8 cellular contexts compared by ENCODE assay signal in the genomic region with DNA sequence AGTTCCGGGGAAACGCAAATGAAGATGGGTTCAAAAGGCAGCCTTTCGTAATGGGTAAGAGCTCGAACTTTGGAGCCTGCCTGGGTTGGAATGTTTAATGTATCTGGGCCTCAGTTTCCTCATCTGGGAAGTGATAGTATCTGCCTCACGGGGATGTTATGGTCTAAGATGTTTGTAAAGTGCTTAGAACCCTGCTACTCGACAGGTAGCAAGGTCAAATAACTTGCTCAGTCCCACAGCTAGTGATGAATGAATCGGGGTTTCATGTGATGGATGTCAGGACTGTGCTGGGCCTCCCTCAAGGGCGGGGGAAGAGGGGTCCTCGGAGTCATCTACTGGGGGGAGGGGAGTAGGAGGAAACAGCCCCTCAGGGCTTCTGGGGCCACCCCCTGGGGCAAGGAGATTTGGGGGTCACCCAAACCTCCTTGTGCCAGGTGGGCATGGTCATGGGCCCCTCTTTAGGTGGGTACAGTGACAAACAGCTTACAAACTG. TPM values are rescaled to one million over a fixed set of nuclear protein-coding genes. Genes with fewer than 3 reads are reported as not detected.
DNase-seq lines count a peak whose midpoint lies in the region; ATAC-seq and TF ChIP-seq lines count a peak whose summit lies in the region.

No MANE protein-coding gene starts in this region.

- peaks cover 48% of the 10 kb centered on the region for H3K4me1 ChIP-seq in CD8-positive, alpha-beta memory T cell (ENCODE audit: insufficient read depth, low read length)
- H3K4me1 ChIP-seq in PC-9 (replicated peaks; ENCODE audit: insufficient read depth), result peaks cover 51% of the 10 kb centered on the region

- POLR2A ChIA-PET in CD8-positive, alpha-beta memory T cell (lab: Charles Lee), result interaction anchor here (0.8 to 1.5 kb wide), 3 partner anchors 8 to 165 kb away, joined by 4 to 17 read pairs (median 5); partner anchors contain the start of gene SP2
- POLR2A ChIA-PET in PC-9 (lab: Charles Lee; ENCODE audit: unreplicated experiment), result interaction anchor here (0.6 to 0.7 kb wide), 2 partner anchors 737 to 950 kb away, joined by 3 read pairs; partner anchors contain the start of gene ATP5MC1

- no TSS peak for BruUV-seq in PC-9 (replicated peaks; lab: Mats Ljungman, UMichigan)

- H3K9me3 Mint-ChIP-seq in CD8-positive, alpha-beta memory T cell, result no peaks in the 10 kb centered on the region
- H3K9me3 Mint-ChIP-seq in endothelial cell (ENCODE audit: unreplicated experiment) (no peaks in the 10 kb centered on the region), osteocyte (ENCODE audit: unreplicated experiment) (no peaks in the 10 kb centered on the region)

- CTCF ChIA-PET in CD8-positive, alpha-beta memory T cell (lab: Charles Lee), result interaction anchor here (0.7 to 3.4 kb wide), 6 partner anchors 9 to 75 kb away, joined by 3 to 24 read pairs (median 4); partner anchors contain the start of gene CDK5RAP3
- CTCF ChIA-PET in PC-9 (lab: Charles Lee), result interaction anchor here (0.7 to 1.2 kb wide), 2 partner anchors 48 to 51 kb away, joined by 3 to 4 read pairs; no protein-coding TSS in a partner anchor

- intact Hi-C loops in PC-9 (cut with micrococcal nuclease; ENCODE audit: unreplicated experiment), result loop anchor here (10.0 kb wide), 1 partner anchor 673 kb away; the partner anchor contains the start of genes HOXB7 and HOXB8

- no peak for ATAC-seq in GM21390 (IDR thresholded peaks at IDR 0.05; ENCODE audit: unreplicated experiment)

- H3K36me3 ChIP-seq in CD8-positive, alpha-beta memory T cell (ENCODE audit: insufficient read depth, low read length), result no peaks in the 10 kb centered on the region
- peaks cover 8% of the 10 kb centered on the region for H3K36me3 ChIP-seq in PC-9 (ENCODE audit: low read depth)

- H3K9me3 ChIP-seq in CD8-positive, alpha-beta memory T cell (ENCODE audit: low read length), result no peaks in the 10 kb centered on the region
- H3K9me3 ChIP-seq in PC-9 (ENCODE audit: insufficient read depth, low read depth), result no peaks in the 10 kb centered on the region

- peak overlapping the region; percentile 87 for H2AFZ ChIP-seq in PC-9

- peak overlapping the region; percentile 81 for H3K27ac ChIP-seq in CD8-positive, alpha-beta memory T cell (ENCODE audit: low read depth, low read length)
- H3K27ac ChIP-seq in PC-9, result peak overlapping the region; percentile 29

- H3K9me2 ChIP-seq in PC-9 (ENCODE audit: insufficient read depth), result no peaks in the 10 kb centered on the region

- H3K27me3 ChIP-seq in CD8-positive, alpha-beta memory T cell (ENCODE audit: insufficient read depth, low read length, poor library complexity, severe bottlenecking), result no peaks in the 10 kb centered on the region
- H3K27me3 ChIP-seq in PC-9 (ENCODE audit: insufficient read depth, low read depth), result no peaks in the 10 kb centered on the region

- H3K36me3 Mint-ChIP-seq in CD8-positive, alpha-beta memory T cell, result peaks cover 0 to 22% (median 9%) of the 10 kb centered on the region in 3 donors
- H3K36me3 Mint-ChIP-seq in endothelial cell (ENCODE audit: low read depth, unreplicated experiment), result peaks cover 4% of the 10 kb centered on the region
- no peaks in the 10 kb centered on the region for H3K36me3 Mint-ChIP-seq in osteocyte (ENCODE audit: unreplicated experiment)

- peak overlapping the region; percentile 94 for H3K4me2 ChIP-seq in PC-9

- TF ChIP-seq CTCF in PC-9 (conservative IDR thresholded peaks at IDR 0.05) (no peak), endothelial cell (IDR thresholded peaks at IDR 0.05; ENCODE audit: unreplicated experiment) (no peak), osteocyte (IDR thresholded peaks at IDR 0.05) (no peak)

- peaks cover 26% of the 10 kb centered on the region for H3K79me2 ChIP-seq in PC-9 (ENCODE audit: low read depth)

- peak overlapping the region; percentile 88 for H3K4me3 ChIP-seq in CD8-positive, alpha-beta memory T cell (ENCODE audit: low read length)
- peak overlapping the region; percentile 87 for H3K4me3 ChIP-seq in PC-9

- no peak for DNase-seq in CD8-positive, alpha-beta memory T cell
- DNase-seq in PC-9 (no peak), endothelial cell (ENCODE audit: low spot score) (no peak), osteocyte (ENCODE audit: extremely low spot score, unreplicated experiment) (no peak), OCI-M2 (lab: John Stamatoyannopoulos, UW; ENCODE audit: unreplicated experiment) (no peak), NCI-H2227 (lab: John Stamatoyannopoulos, UW; ENCODE audit: unreplicated experiment) (no peak)
- no peak for DNase-seq in activated CD4-positive, CD25-positive, alpha-beta regulatory T cell treated with anti-CD3 and anti-CD28 coated beads, Interleukin-2, amount 50 U/mL, for 72 hours

- peak overlapping the region; percentile 59 to 91 (median 86) for H3K4me3 Mint-ChIP-seq in CD8-positive, alpha-beta memory T cell
- peak overlapping the region; percentile 89 for H3K4me3 Mint-ChIP-seq in endothelial cell (ENCODE audit: unreplicated experiment)
- H3K4me3 Mint-ChIP-seq in osteocyte (ENCODE audit: unreplicated experiment), result peak overlapping the region; percentile 77

- peaks cover 36 to 62% (median 53%) of the 10 kb centered on the region in 3 donors for H3K4me1 Mint-ChIP-seq in CD8-positive, alpha-beta memory T cell
- H3K4me1 Mint-ChIP-seq in endothelial cell (ENCODE audit: unreplicated experiment), result peaks cover 13% of the 10 kb centered on the region
- H3K4me1 Mint-ChIP-seq in osteocyte (ENCODE audit: unreplicated experiment), result peaks cover 13% of the 10 kb centered on the region

- H3K27ac Mint-ChIP-seq in CD8-positive, alpha-beta memory T cell, result peak overlapping the region; percentile 20 to 96 (median 92)
- H3K27ac Mint-ChIP-seq in endothelial cell (ENCODE audit: unreplicated experiment), result no peak overlapping the region
- no peak overlapping the region for H3K27ac Mint-ChIP-seq in osteocyte (ENCODE audit: unreplicated experiment)

- H3K27me3 Mint-ChIP-seq in CD8-positive, alpha-beta memory T cell, result no peaks in the 10 kb centered on the region
- H3K27me3 Mint-ChIP-seq in endothelial cell (ENCODE audit: unreplicated experiment) (peaks cover 11% of the 10 kb centered on the region), osteocyte (ENCODE audit: unreplicated experiment) (peaks cover 6% of the 10 kb centered on the region)

- H3F3A ChIP-seq in PC-9 (ENCODE audit: insufficient read depth, low read depth), result peaks cover 35% of the 10 kb centered on the region; the same call in 1 of the 2 replicates

- H4K20me1 ChIP-seq in PC-9 (ENCODE audit: insufficient read depth), result no peaks in the 10 kb centered on the region

RNA-seq across cellular contexts. Expression of gene PNPO, which starts 0.7 kb away (rescaled TPM):
- total RNA-seq in CD8-positive, alpha-beta memory T cell, result 10 to 100 TPM; 55.5 to 57.7 TPM
- polyA plus RNA-seq in CD8-positive, alpha-beta memory T cell, result 20.3 TPM
- total RNA-seq in PC-9 (2021) (40.2 and 44.1 TPM in 2 replicates), endothelial cell (ENCODE audit: unreplicated experiment) (16.4 TPM), osteocyte (9.0 and 9.2 TPM in 2 replicates)

RNA-seq across cellular contexts. Expression of gene PRR15L, which starts 15.6 kb away (rescaled TPM):
- not detected for total RNA-seq in CD8-positive, alpha-beta memory T cell
- polyA plus RNA-seq in CD8-positive, alpha-beta memory T cell, result not detected
- total RNA-seq in PC-9 (2021) (5.3 and 6.2 TPM in 2 replicates), endothelial cell (ENCODE audit: unreplicated experiment) (not detected), osteocyte (not detected in 2 replicates)

RNA-seq across cellular contexts. Expression of gene CDK5RAP3, which starts 28.9 kb away (rescaled TPM):
- total RNA-seq in CD8-positive, alpha-beta memory T cell, result 100 to 1,000 TPM; 178 to 184 TPM
- polyA plus RNA-seq in CD8-positive, alpha-beta memory T cell, result 81.3 TPM
- 147 and 195 TPM in 2 replicates for total RNA-seq in PC-9 (2021)
- 156 TPM for total RNA-seq in endothelial cell (ENCODE audit: unreplicated experiment)
- 136 and 148 TPM in 2 replicates for total RNA-seq in osteocyte

RNA-seq across cellular contexts. Expression of gene SP2, which starts 46.0 kb away (rescaled TPM):
- total RNA-seq in CD8-positive, alpha-beta memory T cell, result 10 to 100 TPM; 21.5 to 22.1 TPM
- polyA plus RNA-seq in CD8-positive, alpha-beta memory T cell, result 13.4 TPM
- total RNA-seq in PC-9 (2021) (13.5 and 18.0 TPM in 2 replicates), endothelial cell (ENCODE audit: unreplicated experiment) (12.4 TPM), osteocyte (19.9 and 20.7 TPM in 2 replicates)

Comparison
In these comparisons a context has a peak if more than half of its experiments do, and no peak if none do; other contexts are left out.
1. H3K27ac Mint-ChIP-seq: peak in CD8-positive, alpha-beta memory T cell (8 of 8); none in endothelial cell (single experiment) and osteocyte (single experiment).
2. Peak in every context shown above with its lines, with median percentiles within 50 percentile points of each other: H3K4me3 Mint-ChIP-seq.